Comparison of ENCODE assay signal across 8 cellular contexts in the genomic region with DNA sequence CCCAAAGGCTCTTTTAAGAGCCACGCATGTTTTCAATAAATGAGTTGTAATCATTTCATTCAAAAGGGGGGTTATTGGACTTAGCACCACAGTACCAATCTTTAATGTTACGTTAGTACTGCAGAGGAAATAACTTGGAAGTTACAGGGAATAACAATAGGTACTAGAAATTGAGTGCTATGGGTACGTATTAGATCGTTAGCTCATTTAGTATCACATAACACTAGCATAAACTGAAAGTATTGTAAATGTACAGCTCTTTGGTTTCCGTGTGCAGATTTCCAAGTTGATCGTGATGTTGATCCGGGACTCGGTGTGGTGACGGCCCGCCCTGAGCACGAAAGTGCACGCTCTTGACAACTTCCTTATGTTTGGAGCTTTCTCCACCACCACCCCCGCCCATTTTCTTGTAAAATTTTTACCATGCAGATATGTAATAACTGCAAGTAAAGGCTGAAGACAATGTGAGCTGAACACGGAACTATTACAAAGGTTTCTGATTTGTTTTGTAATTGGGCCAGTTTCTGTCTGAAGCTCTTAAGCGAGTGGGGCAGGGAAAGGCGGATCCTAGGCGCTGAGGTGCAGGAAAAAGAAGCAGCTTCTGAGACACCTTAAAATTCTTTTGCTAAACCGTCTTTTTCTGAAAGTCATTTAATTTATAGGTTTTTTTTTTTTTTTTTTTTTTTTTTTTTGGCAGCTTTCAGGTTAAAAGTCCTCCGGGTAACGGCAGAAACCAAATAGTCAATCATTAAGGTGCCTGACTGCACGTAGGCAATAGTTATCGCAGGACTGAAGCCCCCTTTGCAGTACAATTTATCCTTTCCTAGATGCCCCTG.
A peak's percentile ranks its signal among the peaks of the same experiment; 100 is the strongest.
DNase-seq lines count a peak whose midpoint lies in the region; ATAC-seq and TF ChIP-seq lines count a peak whose summit lies in the region.

No MANE protein-coding gene starts in this region.

- H3K27ac ChIP-seq in mammary epithelial cell (ENCODE audit: insufficient read depth, low read depth, low read length) (peak overlapping the region; percentile 89), spleen (peak overlapping the region; percentile 97 to 99 (median 98))

- WGBS in mammary epithelial cell (ENCODE audit: low coverage, missing lambda C conversion rate): under 1% methylated on average over 22 of the region's 22 CpGs
- WGBS in spleen, 5 donors: 0 to 1% (median 1%) methylated on average over 22 of the region's 22 CpGs

- peak; percentile 72 for DNase-seq in G401 (ENCODE audit: low spot score)
- peak; percentile 76 for DNase-seq in M059J (ENCODE audit: low read depth)
- peak; percentile 60 for DNase-seq in T-helper 2 cell treated with Interferon-gamma antibody and Interleukin-4, amounts not matched to agents 5 μg/mL and 100 μg/mL, for 36 hours (ENCODE audit: low spot score)
- DNase-seq in mammary epithelial cell: peak; percentile 62
- peak; percentile 53 for DNase-seq in iris pigment epithelial cell (ENCODE audit: low read depth)
- peak; percentile 91 for DNase-seq in spleen
- DNase-seq in GM13976 (ENCODE audit: low spot score): no peak

- CTCF ChIA-PET in mammary epithelial cell (lab: Charles Lee; ENCODE audit: low non-redundant PET): interaction anchor here (0.6 to 0.7 kb wide), 2 partner anchors 23 to 1842 kb away, joined by 4 to 11 read pairs; no protein-coding TSS in a partner anchor

- H3K36me3 Mint-ChIP-seq in T-helper 2 cell treated with Interferon-gamma antibody and Interleukin-4, amounts not matched to agents 5 μg/mL and 100 μg/mL, for 36 hours (ENCODE audit: low read depth): peaks cover 24% of the 10 kb centered on the region

- no peaks in the 10 kb centered on the region for H3K9me3 ChIP-seq in mammary epithelial cell (replicated peaks; ENCODE audit: insufficient read depth, low read length)
- H3K9me3 ChIP-seq in spleen: no peaks in the 10 kb centered on the region

- H3K4me2 ChIP-seq in mammary epithelial cell (ENCODE audit: insufficient read depth, low read depth, low read length): peak overlapping the region; percentile 73

- peaks cover 25% of the 10 kb centered on the region for H3K27me3 Mint-ChIP-seq in T-helper 2 cell treated with Interferon-gamma antibody and Interleukin-4, amounts not matched to agents 5 μg/mL and 100 μg/mL, for 36 hours (ENCODE audit: low read depth)

- peak overlapping the region; percentile 90 for H3K4me3 Mint-ChIP-seq in T-helper 2 cell treated with Interferon-gamma antibody and Interleukin-4, amounts not matched to agents 5 μg/mL and 100 μg/mL, for 36 hours

- H3K9ac ChIP-seq in mammary epithelial cell (ENCODE audit: insufficient read depth, low read length): peak overlapping the region; percentile 87

- H3K27ac Mint-ChIP-seq in T-helper 2 cell treated with Interferon-gamma antibody and Interleukin-4, amounts not matched to agents 5 μg/mL and 100 μg/mL, for 36 hours: peak overlapping the region; percentile 95

- peak in 2 of 3 donors; percentile 83 to 88 for TF ChIP-seq POLR2A in spleen (IDR thresholded peaks at IDR 0.05)

- peaks cover 12% of the 10 kb centered on the region for H3K4me1 ChIP-seq in mammary epithelial cell (ENCODE audit: insufficient read depth, low read length)
- H3K4me1 ChIP-seq in spleen: peaks cover 4 to 56% (median 39%) of the 10 kb centered on the region in 6 donors

- intact Hi-C loops in mammary epithelial cell (cut with micrococcal nuclease): loop anchor here (1.0 to 2.0 kb wide), 3 partner anchors 14 to 132 kb away; a partner anchor contains a TSS
- intact Hi-C loops in spleen (cut with DNase I; ENCODE audit: low total_unique reads): loop anchor here (5.0 kb wide), 1 partner anchor 39 kb away; a partner anchor contains a TSS

- H3K36me3 ChIP-seq in mammary epithelial cell (ENCODE audit: insufficient read depth, low read length): no peaks in the 10 kb centered on the region
- H3K36me3 ChIP-seq in spleen: peaks cover 0 to 13% (median under 1%) of the 10 kb centered on the region in 6 donors

- H3K79me2 ChIP-seq in mammary epithelial cell (ENCODE audit: insufficient read depth, low read length): peaks cover 23% of the 10 kb centered on the region

- dilution Hi-C loops in mammary epithelial cell (cut with HindIII; ENCODE audit: low sequenced_read_pairs): no loop called here

- no peaks in the 10 kb centered on the region for H3K9me3 Mint-ChIP-seq in T-helper 2 cell treated with Interferon-gamma antibody and Interleukin-4, amounts not matched to agents 5 μg/mL and 100 μg/mL, for 36 hours

- no peaks in the 10 kb centered on the region for H4K20me1 ChIP-seq in mammary epithelial cell (ENCODE audit: insufficient read depth, low read length)

- TF ChIP-seq CTCF in mammary epithelial cell (conservative IDR thresholded peaks at IDR 0.05 in 1 of 2, IDR thresholded peaks at IDR 0.05 in 1 of 2; ENCODE audit: extremely low read depth in 1 of 2, insufficient read depth in 1 of 2, low read depth in 1 of 2, low read length in 2 of 2) (no peak), spleen (IDR thresholded peaks at IDR 0.05 in 8 of 11, conservative IDR thresholded peaks at IDR 0.05 in 3 of 11) (peak in 1 of 11 experiments; percentile 0), GM13976 (IDR thresholded peaks at IDR 0.05; ENCODE audit: borderline replicate concordance, control extremely low read depth, extremely low read depth, insufficient read depth, missing control alignments) (no peak)

- no peak overlapping the region for H2AFZ ChIP-seq in mammary epithelial cell (ENCODE audit: low read depth, low read length)

- peaks cover 49% of the 10 kb centered on the region for H3K4me1 Mint-ChIP-seq in T-helper 2 cell treated with Interferon-gamma antibody and Interleukin-4, amounts not matched to agents 5 μg/mL and 100 μg/mL, for 36 hours (ENCODE audit: low read depth)

- no peak for ATAC-seq in HG03565 (IDR thresholded peaks at IDR 0.05; ENCODE audit: unreplicated experiment)

- no TSS peak for BruUV-seq in mammary epithelial cell (replicated peaks; lab: Mats Ljungman, UMichigan)

- H3K27me3 ChIP-seq in mammary epithelial cell (ENCODE audit: insufficient read depth, low read length) (no peaks in the 10 kb centered on the region), spleen (replicated peaks in 1 of 7) (no peaks in the 10 kb centered on the region)

- H3K4me3 ChIP-seq in mammary epithelial cell (replicated peaks in 1 of 3; ENCODE audit: insufficient read depth in 1 of 3, low read depth in 2 of 3, low read length in 3 of 3): peak overlapping the region; percentile 64 to 67 (median 66)
- H3K4me3 ChIP-seq in spleen: peak overlapping the region; percentile 38 to 83 (median 53)

- in situ Hi-C loops in G401 (cut with HindIII; ENCODE audit: low sequenced_read_pairs) (no loop called here), mammary epithelial cell (cut with MboI; ENCODE audit: low sequenced_read_pairs in 2 of 2) (loop anchor here in 1 of 2 donors (5.0 to 25.0 kb wide), 2 partner anchors 36 to 979 kb away; a partner anchor contains a TSS), GM13976 (cut with MboI; ENCODE audit: low sequenced_read_pairs, unreplicated experiment) (no loop called here)
